In the genomic region with DNA sequence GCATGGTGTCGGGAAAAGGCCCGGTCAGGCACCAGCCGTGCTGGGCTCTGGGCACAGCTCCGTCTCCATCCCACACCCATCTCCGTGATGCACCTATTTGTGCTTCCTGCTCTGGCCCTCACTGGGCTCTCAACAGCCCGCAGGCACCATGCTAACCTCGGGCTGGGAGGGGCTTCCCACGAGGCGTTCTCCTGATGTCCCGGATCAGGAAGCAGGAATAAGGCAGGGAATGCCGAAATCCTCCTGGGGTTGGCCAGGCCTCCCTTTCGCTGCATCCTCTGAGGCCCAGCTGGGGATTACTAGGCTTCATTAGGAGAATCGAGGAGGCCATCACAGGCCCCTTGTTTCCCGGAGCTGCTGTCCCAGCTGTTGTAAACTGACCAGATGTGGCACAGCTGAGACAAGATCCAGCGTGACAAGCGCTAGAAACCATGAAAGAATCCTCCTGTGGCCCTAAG, we compare ENCODE assay signal across 8 cellular contexts.
DNase-seq lines count a peak whose midpoint lies in the region; ATAC-seq and TF ChIP-seq lines count a peak whose summit lies in the region.
"Had no signal": no experiment of that assay in that cellular context is flagged by ENCODE, and none has a peak within 500 bp of the region (broad histone marks: within the 10 kb centered on the region; RNA-seq: fewer than 3 reads in every experiment).

No MANE protein-coding gene starts in this region.

- H3K27me3 ChIP-seq in HL-60 (ENCODE audit: insufficient read depth, poor library complexity, severe bottlenecking), result no peaks in the 10 kb centered on the region
- H3K27me3 ChIP-seq in lower lobe of right lung (ENCODE audit: low read depth), result no peaks in the 10 kb centered on the region
- H3K27me3 ChIP-seq in stomach, result no peaks in the 10 kb centered on the region

- 77 to 80% (median 79%) methylated on average over 15 to 16 of the region's 16 CpGs for WGBS in stomach, 5 donors

- TF ChIP-seq POLR2A in stomach (IDR thresholded peaks at IDR 0.05), result no peak

- peak overlapping the region; percentile 59 for H3K27ac ChIP-seq in HL-60 (replicated peaks)
- H3K27ac ChIP-seq in angular gyrus (ENCODE audit: low read depth, low read length), result peak overlapping the region; percentile 89
- peak overlapping the region; percentile 53 for H3K27ac ChIP-seq in lower lobe of right lung
- peak overlapping the region in 4 of 5 donors; percentile 29 to 47 (median 38) for H3K27ac ChIP-seq in stomach

- H3K4me1 ChIP-seq in lower lobe of right lung (peaks cover 98% of the 10 kb centered on the region), stomach (peaks cover 36 to 96% (median 92%) of the 10 kb centered on the region in 4 donors)

- intact Hi-C loops in lower lobe of right lung (cut with DNase I), result no loop called here
- intact Hi-C loops in stomach (cut with DNase I; ENCODE audit: low total_unique reads), result no loop called here
- intact Hi-C loops in left colon (cut with DNase I, micrococcal nuclease), result no loop called here

- TF ChIP-seq CTCF in HL-60 (IDR thresholded peaks at IDR 0.05; ENCODE audit: insufficient read depth, low read length) (no peak), lower lobe of right lung (IDR thresholded peaks at IDR 0.05) (no peak), stomach (IDR thresholded peaks at IDR 0.05) (no peak)

- H3K9me3 ChIP-seq in lower lobe of right lung (no peaks in the 10 kb centered on the region), stomach (no peaks in the 10 kb centered on the region)

- DNase-seq in HL-60 (ENCODE audit: low read depth in 1 of 2, low spot score in 1 of 2) (no peak), lower lobe of right lung (peak; percentile 39), stomach (no peak), left colon (no peak)
- DNase-seq: NCI-H1436 treated with DMSO at 0.1 percent for 48 hours had no signal

- no peak for ATAC-seq in lower lobe of right lung
- ATAC-seq in left colon, result no peak
- ATAC-seq in HG03571 (IDR thresholded peaks at IDR 0.05; ENCODE audit: unreplicated experiment), result no peak
- ATAC-seq in HG03442 (IDR thresholded peaks at IDR 0.05; ENCODE audit: unreplicated experiment), result no peak

- H3K4me3 ChIP-seq in HL-60 (replicated peaks; ENCODE audit: insufficient read depth, low read length) (no peak overlapping the region), lower lobe of right lung (no peak overlapping the region), stomach (no peak overlapping the region)

- TF ChIP-seq EP300 in stomach (IDR thresholded peaks at IDR 0.05), result no peak

- H3K36me3 ChIP-seq in lower lobe of right lung (no peaks in the 10 kb centered on the region), stomach (peaks cover 3 to 25% (median 15%) of the 10 kb centered on the region in 4 donors)

Comparison
In these comparisons a context has a peak if more than half of its experiments do, and no peak if none do; other contexts are left out.
1. H3K27ac ChIP-seq: peak in every context shown above with its lines; median percentile 89 in angular gyrus; 59 in HL-60; 53 in lower lobe of right lung; 38 in stomach.